ENCODE assay signal across 8 cellular contexts in the genomic region with DNA sequence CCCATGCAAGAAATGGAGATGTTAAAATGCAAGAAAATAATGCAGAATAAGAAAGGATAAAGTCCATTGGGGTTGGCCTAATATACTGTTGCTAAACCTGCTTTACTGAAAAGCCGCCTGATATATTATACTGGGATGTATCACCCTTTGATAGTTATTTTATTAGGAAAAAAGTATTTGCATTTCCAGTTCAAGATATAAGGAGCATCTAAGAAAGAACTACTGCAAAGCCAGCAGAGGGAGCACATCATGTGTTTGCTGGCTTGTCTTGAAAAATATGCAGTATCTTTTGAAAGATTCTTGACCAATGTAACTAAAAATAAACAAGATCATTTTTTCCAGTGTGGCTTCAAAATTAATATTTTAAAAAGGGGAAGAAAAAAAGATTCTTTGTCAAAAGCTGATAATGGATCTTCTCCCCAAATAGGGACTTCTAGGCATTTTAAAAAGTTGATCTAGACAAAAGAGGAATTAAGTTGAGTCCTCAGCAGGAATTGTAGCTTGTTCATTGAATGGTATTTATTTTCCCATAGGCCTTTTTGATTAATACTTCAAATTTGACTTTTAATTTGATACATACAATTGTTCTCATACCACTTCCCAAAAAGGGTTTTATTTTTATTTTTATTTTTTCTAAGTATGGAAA.
A peak's percentile ranks its signal among the peaks of the same experiment; 100 is the strongest.
DNase-seq lines count a peak whose midpoint lies in the region; ATAC-seq and TF ChIP-seq lines count a peak whose summit lies in the region.

No MANE protein-coding gene starts in this region.

- H2BK5ac ChIP-seq in IMR-90 (ENCODE audit: low read depth, low read length, poor library complexity, severe bottlenecking), result no peak overlapping the region

- CTCF ChIA-PET in BJ (lab: Yijun Ruan, JAX) (interaction anchor here (0.7 to 3.4 kb wide), 21 partner anchors 11 to 462 kb away, joined by 3 to 16 read pairs (median 3); no protein-coding TSS in a partner anchor), IMR-90 (lab: Yijun Ruan, JAX) (interaction anchor here (0.7 to 3.4 kb wide), 9 partner anchors 11 to 460 kb away, joined by 3 to 18 read pairs (median 3); no protein-coding TSS in a partner anchor)

- H2AK9ac ChIP-seq in IMR-90 (replicated peaks; ENCODE audit: low read depth, low read length, poor library complexity), result no peak overlapping the region

- H4K20me1 ChIP-seq in IMR-90 (ENCODE audit: insufficient read depth, low read length), result peaks cover 62% of the 10 kb centered on the region

- H2BK15ac ChIP-seq in IMR-90 (ENCODE audit: low read depth, low read length), result no peak overlapping the region

- intact Hi-C loops in IMR-90 (cut with micrococcal nuclease), result loop anchor here (1.0 to 10.0 kb wide), 3 partner anchors 110 to 638 kb away; no protein-coding TSS in a partner anchor

- peaks cover 22 to 77% of the 10 kb centered on the region in 2 experiments for H3K79me1 ChIP-seq in IMR-90 (ENCODE audit: low read depth in 1 of 2, low read length in 2 of 2)

- H3K4me1 ChIP-seq in IMR-90 (ENCODE audit: control insufficient read depth, insufficient read depth, low read length), result peaks cover 6% of the 10 kb centered on the region

- peak; percentile 75 for TF ChIP-seq CTCF in BJ (IDR thresholded peaks at IDR 0.05; ENCODE audit: insufficient read depth, low read depth, low read length)
- peak; percentile 66 for TF ChIP-seq CTCF in IMR-90 (conservative IDR thresholded peaks at IDR 0.05; ENCODE audit: low read depth, low read length)
- TF ChIP-seq CTCF in astrocyte of the cerebellum (IDR thresholded peaks at IDR 0.05; ENCODE audit: low read depth, low read length, missing control alignments), result peak; percentile 74

- H3K36me3 ChIP-seq in BJ (ENCODE audit: control insufficient read depth, insufficient read depth, low read length) (no peaks in the 10 kb centered on the region), IMR-90 (ENCODE audit: control insufficient read depth, insufficient read depth, low read length) (no peaks in the 10 kb centered on the region)

- no peak overlapping the region for H2AFZ ChIP-seq in IMR-90 (replicated peaks; ENCODE audit: low read length, poor library complexity)

- no peak for TF ChIP-seq POLR2A in IMR-90 (IDR thresholded peaks at IDR 0.05; ENCODE audit: low read depth, low read length)

- BruUV-seq in IMR-90 (replicated peaks; lab: Mats Ljungman, UMichigan), result no TSS peak

- H3K4me2 ChIP-seq in IMR-90 (ENCODE audit: low read depth, low read length), result no peak overlapping the region

- POLR2A ChIA-PET in BJ (lab: Charles Lee) (no interaction called here), IMR-90 (lab: Charles Lee; ENCODE audit: unreplicated experiment) (interaction anchor here (0.5 kb wide), 1 partner anchor 215 kb away, joined by 4 read pairs; the partner anchor contains the start of gene ZFAND3)

- no peak overlapping the region for H3K14ac ChIP-seq in IMR-90 (replicated peaks; ENCODE audit: low read depth, low read length)

- no peak overlapping the region for H4K5ac ChIP-seq in IMR-90 (ENCODE audit: low read depth, low read length)

- H3K9me3 ChIP-seq in IMR-90 (ENCODE audit: control insufficient read depth, insufficient read depth, low read length), result no peaks in the 10 kb centered on the region

- H2BK20ac ChIP-seq in IMR-90 (ENCODE audit: low read depth, low read length), result no peak overlapping the region

- H3K4me3 ChIP-seq in BJ (ENCODE audit: low read depth, low read length) (no peak overlapping the region), IMR-90 (ENCODE audit: insufficient read depth, low read depth, low read length) (no peak overlapping the region), astrocyte of the cerebellum (ENCODE audit: low read depth, low read length) (no peak overlapping the region)

- dilution Hi-C loops in IMR-90 (cut with HindIII; ENCODE audit: low sequenced_read_pairs, unreplicated experiment), result no loop called here

- peaks cover 4% of the 10 kb centered on the region for H3K9me1 ChIP-seq in IMR-90 (ENCODE audit: insufficient read depth, low read length)

- no peak overlapping the region for H4K91ac ChIP-seq in IMR-90 (ENCODE audit: insufficient read depth, low read depth, low read length)

- no peak overlapping the region for H3K23ac ChIP-seq in IMR-90 (ENCODE audit: low read depth, low read length)

- no peak overlapping the region for H2AK5ac ChIP-seq in IMR-90 (ENCODE audit: low read depth, low read length)

- H3K4ac ChIP-seq in IMR-90 (ENCODE audit: low read depth, low read length), result no peak overlapping the region

- no peak overlapping the region for H3K56ac ChIP-seq in IMR-90 (ENCODE audit: extremely low read depth, insufficient read depth, low read length)

- no peak overlapping the region for H4K8ac ChIP-seq in IMR-90 (ENCODE audit: low read depth in 2 of 2, low read length in 2 of 2)

- peak; percentile 61 for TF ChIP-seq RAD21 in IMR-90 (IDR thresholded peaks at IDR 0.05; ENCODE audit: low read length)

- H3K9ac ChIP-seq in IMR-90 (ENCODE audit: low read depth, low read length), result no peak overlapping the region

- no peak overlapping the region for H3K18ac ChIP-seq in IMR-90 (ENCODE audit: low read depth, low read length)

- H3K27me3 ChIP-seq in BJ (ENCODE audit: control insufficient read depth, insufficient read depth, low read length) (no peaks in the 10 kb centered on the region), IMR-90 (ENCODE audit: control insufficient read depth, insufficient read depth, low read length) (no peaks in the 10 kb centered on the region)

- in situ Hi-C loops in IMR-90 (cut with MboI; ENCODE audit: low sequenced_read_pairs), result no loop called here
- in situ Hi-C loops in astrocyte of the cerebellum (cut with HindIII; ENCODE audit: low sequenced_read_pairs), result no loop called here

- DNase-seq in BJ (ENCODE audit: low read depth) (no peak), IMR-90 (peak; percentile 79), astrocyte of the cerebellum (ENCODE audit: low read depth) (peak; percentile 57), medulla oblongata (ENCODE audit: extremely low spot score) (peak; percentile 66), HK-2 (ENCODE audit: unreplicated experiment) (no peak), NCI-H1694 (lab: John Stamatoyannopoulos, UW) (no peak)

- no peak overlapping the region for H3K27ac ChIP-seq in IMR-90 (ENCODE audit: insufficient read depth, low read length)

- WGBS in IMR-90 (ENCODE audit: extremely low coverage in 2 of 2, insufficient read length in 1 of 2), 2 experiments, result no CpG with 5 or more reads among the region's 1 CpG

- ATAC-seq in IMR-90 (ENCODE audit: low read depth), result peak; percentile 71
- no peak for ATAC-seq in HG02798 (IDR thresholded peaks at IDR 0.05; ENCODE audit: poor library complexity, unreplicated experiment)
- no peak for ATAC-seq in GM21381 (IDR thresholded peaks at IDR 0.05; ENCODE audit: unreplicated experiment)

- H2BK120ac ChIP-seq in IMR-90 (ENCODE audit: low read depth, low read length), result no peak overlapping the region

TF ChIP-seq in IMR-90, 13 proteins besides CTCF, POLR2A, EP300 and RAD21:
- no peak for TF ChIP-seq CEBPB (IDR thresholded peaks at IDR 0.05; ENCODE audit: low read depth, low read length)
- TF ChIP-seq MAZ (IDR thresholded peaks at IDR 0.05; ENCODE audit: borderline replicate concordance, low read depth, low read length), result no peak
- TF ChIP-seq CHD1 (IDR thresholded peaks at IDR 0.05; ENCODE audit: low read depth, low read length), result no peak
- TF ChIP-seq, protein P1, sequence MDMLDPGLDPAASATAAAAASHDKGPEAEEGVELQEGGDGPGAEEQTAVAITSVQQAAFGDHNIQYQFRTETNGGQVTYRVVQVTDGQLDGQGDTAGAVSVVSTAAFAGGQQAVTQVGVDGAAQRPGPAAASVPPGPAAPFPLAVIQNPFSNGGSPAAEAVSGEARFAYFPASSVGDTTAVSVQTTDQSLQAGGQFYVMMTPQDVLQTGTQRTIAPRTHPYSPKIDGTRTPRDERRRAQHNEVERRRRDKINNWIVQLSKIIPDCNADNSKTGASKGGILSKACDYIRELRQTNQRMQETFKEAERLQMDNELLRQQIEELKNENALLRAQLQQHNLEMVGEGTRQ (IDR thresholded peaks at IDR 0.05; ENCODE audit: low read depth, low read length), result no peak
- peak; percentile 81 for TF ChIP-seq SMC3 (IDR thresholded peaks at IDR 0.05; ENCODE audit: low read depth, low read length)

Comparison
In these comparisons a context has a peak if more than half of its experiments do, and no peak if none do; other contexts are left out.
1. DNase-seq: peak in IMR-90 (single experiment), astrocyte of the cerebellum (single experiment) and medulla oblongata (single experiment); none in BJ (single experiment), HK-2 (single experiment) and NCI-H1694 (single experiment).
2. Peak in every context shown above with its lines, with median percentiles within 50 percentile points of each other: CTCF ChIP-seq.